Comparison of ENCODE assay signal across 4 cellular contexts in the genomic region with DNA sequence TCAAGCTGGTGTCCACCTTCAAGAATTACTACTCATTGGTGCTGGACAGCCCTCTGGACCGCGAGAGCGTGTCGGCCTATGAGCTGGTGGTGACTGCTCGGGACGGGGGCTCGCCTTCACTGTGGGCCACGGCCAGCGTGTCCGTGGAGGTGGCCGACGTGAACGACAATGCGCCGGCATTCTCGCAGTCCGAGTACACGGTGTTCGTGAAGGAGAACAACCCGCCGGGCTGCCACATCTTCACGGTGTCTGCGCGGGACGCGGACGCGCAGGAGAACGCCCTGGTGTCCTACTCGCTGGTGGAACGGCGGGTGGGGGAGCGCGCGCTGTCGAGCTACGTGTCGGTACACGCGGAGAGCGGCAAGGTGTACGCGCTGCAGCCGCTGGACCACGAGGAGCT. TPM values are rescaled to one million over a fixed set of nuclear protein-coding genes. Genes with fewer than 3 reads are reported as not detected.
"Had no signal": no experiment of that assay in that cellular context is flagged by ENCODE, and none has a peak within 500 bp of the region (broad histone marks: within the 10 kb centered on the region; RNA-seq: fewer than 3 reads in every experiment).

No MANE protein-coding gene starts in this region.

RNA-seq across cellular contexts. Expression of gene PCDHA3, which starts 1.5 kb away (rescaled TPM):
- total RNA-seq: H9, HepG2, HT-29 had no signal
- polyA plus RNA-seq: HepG2, IgD-negative memory B cell had no signal

RNA-seq across cellular contexts. Expression of gene PCDHA4, which starts 4.5 kb away (rescaled TPM):
- total RNA-seq: HepG2, HT-29 had no signal
- polyA plus RNA-seq: HepG2, IgD-negative memory B cell had no signal

RNA-seq across cellular contexts. Expression of gene PCDHA2, which starts 7.7 kb away (rescaled TPM):
- total RNA-seq: HepG2, HT-29 had no signal
- polyA plus RNA-seq: HepG2, IgD-negative memory B cell had no signal

RNA-seq across cellular contexts. Expression of gene PCDHA1, which starts 16.4 kb away (rescaled TPM):
- total RNA-seq: HepG2, HT-29 had no signal
- polyA plus RNA-seq: HepG2, IgD-negative memory B cell had no signal

RNA-seq across cellular contexts. Expression of gene PCDHA5, which starts 19.0 kb away (rescaled TPM):
- total RNA-seq: HepG2, HT-29 had no signal
- polyA plus RNA-seq: HepG2, IgD-negative memory B cell had no signal
